ENCODE assay signal across 8 cellular contexts in genomic region chr6:33323623-33323948, GRCh38. TPM values are rescaled to one million over a fixed set of nuclear protein-coding genes. Genes with fewer than 3 reads are reported as not detected.
DNase-seq lines count a peak whose midpoint lies in the region; ATAC-seq and TF ChIP-seq lines count a peak whose summit lies in the region.

No MANE protein-coding gene starts in this region.

- no peaks in the 10 kb centered on the region for H3K27me3 ChIP-seq in HL-60 (ENCODE audit: insufficient read depth, poor library complexity, severe bottlenecking)
- H3K27me3 ChIP-seq in mesenchymal stem cell (ENCODE audit: control insufficient read depth in 1 of 2, insufficient read depth in 1 of 2, low read length in 2 of 2), result no peaks in the 10 kb centered on the region

- H3K4me3 ChIP-seq in HL-60 (replicated peaks; ENCODE audit: insufficient read depth, low read length) (peak overlapping the region; percentile 58), mesenchymal stem cell (ENCODE audit: insufficient read depth in 1 of 2, low read depth in 1 of 2, low read length in 2 of 2) (peak overlapping the region; percentile 36 to 96)

- no peak overlapping the region for H2BK5ac ChIP-seq in mesenchymal stem cell (ENCODE audit: low read depth, low read length, poor library complexity, severe bottlenecking)

- peak overlapping the region; percentile 70 for H2AFZ ChIP-seq in mesenchymal stem cell (ENCODE audit: low read depth, low read length)

- 8% methylated on average over 12 of the region's 12 CpGs for WGBS in mesenchymal stem cell

- H3K23ac ChIP-seq in mesenchymal stem cell (ENCODE audit: low read length in 2 of 2), result no peak overlapping the region

- no peak overlapping the region for H2AK5ac ChIP-seq in mesenchymal stem cell (ENCODE audit: low read length, severe bottlenecking)

- no peak overlapping the region for H4K91ac ChIP-seq in mesenchymal stem cell (ENCODE audit: low read length)

- peak overlapping the region; percentile 96 for H3K9ac ChIP-seq in mesenchymal stem cell (ENCODE audit: low read length)

- H3K4me2 ChIP-seq in mesenchymal stem cell (ENCODE audit: low read length, poor library complexity, severe bottlenecking), result peak overlapping the region; percentile 91

- H3K9me3 ChIP-seq in mesenchymal stem cell (ENCODE audit: control insufficient read depth, low read length), result no peaks in the 10 kb centered on the region

- H3K79me1 ChIP-seq in mesenchymal stem cell (replicated peaks; ENCODE audit: low read length, poor library complexity, severe bottlenecking), result peaks cover 9% of the 10 kb centered on the region

- H3K18ac ChIP-seq in mesenchymal stem cell (ENCODE audit: low read depth in 1 of 2, low read length in 2 of 2), result no peak overlapping the region

- peaks cover 21 to 26% of the 10 kb centered on the region in 2 experiments for H3K36me3 ChIP-seq in mesenchymal stem cell (ENCODE audit: control insufficient read depth in 1 of 2, insufficient read depth in 2 of 2, low read depth in 1 of 2, low read length in 2 of 2)

- no peak overlapping the region for H4K8ac ChIP-seq in mesenchymal stem cell (ENCODE audit: low read length)

- H2BK12ac ChIP-seq in mesenchymal stem cell (ENCODE audit: low read length in 2 of 2), result no peak overlapping the region

- H3K4ac ChIP-seq in mesenchymal stem cell (ENCODE audit: low read depth in 1 of 2, low read length in 2 of 2), result no peak overlapping the region

- DNase-seq in HL-60 (ENCODE audit: low read depth in 1 of 2, low spot score in 1 of 2), result no peak
- DNase-seq in mesenchymal stem cell, result no peak
- DNase-seq in NCI-H1436 (lab: John Stamatoyannopoulos, UW), result no peak
- no peak for DNase-seq in sciatic nerve (ENCODE audit: low spot score)

- H2BK120ac ChIP-seq in mesenchymal stem cell (ENCODE audit: low read depth, low read length), result no peak overlapping the region

- peaks cover 28% of the 10 kb centered on the region for H3K4me1 ChIP-seq in mesenchymal stem cell (ENCODE audit: control insufficient read depth, insufficient read depth, low read depth, low read length)

- no peak overlapping the region for H2BK15ac ChIP-seq in mesenchymal stem cell (ENCODE audit: low read depth, poor library complexity, severe bottlenecking)

- TF ChIP-seq CTCF in HL-60 (IDR thresholded peaks at IDR 0.05; ENCODE audit: insufficient read depth, low read length), result no peak

- no peak overlapping the region for H3K14ac ChIP-seq in mesenchymal stem cell (ENCODE audit: low read length in 2 of 2)

- intact Hi-C loops in sciatic nerve (cut with DNase I), result no loop called here

- ATAC-seq in GM18867 (IDR thresholded peaks at IDR 0.05; ENCODE audit: unreplicated experiment), result peak; percentile 0
- ATAC-seq in sciatic nerve, result no peak
- no peak for ATAC-seq in GM19324 (IDR thresholded peaks at IDR 0.05; ENCODE audit: low FRiP score, unreplicated experiment)
- no peak for ATAC-seq in GM21381 (IDR thresholded peaks at IDR 0.05; ENCODE audit: unreplicated experiment)

- H3K27ac ChIP-seq in HL-60 (replicated peaks), result peak overlapping the region; percentile 86
- peak overlapping the region; percentile 89 for H3K27ac ChIP-seq in angular gyrus (ENCODE audit: low read depth, low read length)
- no peak overlapping the region for H3K27ac ChIP-seq in mesenchymal stem cell (ENCODE audit: low read length, poor library complexity, severe bottlenecking)

RNA-seq across cellular contexts. Expression of gene DAXX, which starts 0.8 kb away (rescaled TPM):
- polyA plus RNA-seq in mesenchymal stem cell (2013, experiment 1 of 2), result 35.8 TPM
- 34.9 TPM for polyA plus RNA-seq in mesenchymal stem cell (2013, experiment 2 of 2)
- 35.9 TPM for total RNA-seq in sciatic nerve

RNA-seq across cellular contexts. Expression of gene ZBTB22, which starts 6.0 kb away (rescaled TPM):
- polyA plus RNA-seq in mesenchymal stem cell (2013, experiment 1 of 2), result 11.3 TPM
- 10.6 TPM for polyA plus RNA-seq in mesenchymal stem cell (2013, experiment 2 of 2)
- 23.2 TPM for total RNA-seq in sciatic nerve

RNA-seq across cellular contexts. Expression of gene TAPBP, which starts 9.7 kb away (rescaled TPM):
- 180 TPM for polyA plus RNA-seq in mesenchymal stem cell (2013, experiment 1 of 2)
- 172 TPM for polyA plus RNA-seq in mesenchymal stem cell (2013, experiment 2 of 2)
- 85.5 TPM for total RNA-seq in sciatic nerve

RNA-seq across cellular contexts. Expression of gene RGL2, which starts 24.8 kb away (rescaled TPM):
- 36.7 TPM for polyA plus RNA-seq in mesenchymal stem cell (2013, experiment 1 of 2)
- 36.6 TPM for polyA plus RNA-seq in mesenchymal stem cell (2013, experiment 2 of 2)
- total RNA-seq in sciatic nerve, result 83.5 TPM

RNA-seq across cellular contexts. Expression of gene PFDN6, which starts 34.2 kb away (rescaled TPM):
- 52.4 TPM for polyA plus RNA-seq in mesenchymal stem cell (2013, experiment 1 of 2)
- polyA plus RNA-seq in mesenchymal stem cell (2013, experiment 2 of 2), result 52.8 TPM
- 27.1 TPM for total RNA-seq in sciatic nerve
